In the genomic region with DNA sequence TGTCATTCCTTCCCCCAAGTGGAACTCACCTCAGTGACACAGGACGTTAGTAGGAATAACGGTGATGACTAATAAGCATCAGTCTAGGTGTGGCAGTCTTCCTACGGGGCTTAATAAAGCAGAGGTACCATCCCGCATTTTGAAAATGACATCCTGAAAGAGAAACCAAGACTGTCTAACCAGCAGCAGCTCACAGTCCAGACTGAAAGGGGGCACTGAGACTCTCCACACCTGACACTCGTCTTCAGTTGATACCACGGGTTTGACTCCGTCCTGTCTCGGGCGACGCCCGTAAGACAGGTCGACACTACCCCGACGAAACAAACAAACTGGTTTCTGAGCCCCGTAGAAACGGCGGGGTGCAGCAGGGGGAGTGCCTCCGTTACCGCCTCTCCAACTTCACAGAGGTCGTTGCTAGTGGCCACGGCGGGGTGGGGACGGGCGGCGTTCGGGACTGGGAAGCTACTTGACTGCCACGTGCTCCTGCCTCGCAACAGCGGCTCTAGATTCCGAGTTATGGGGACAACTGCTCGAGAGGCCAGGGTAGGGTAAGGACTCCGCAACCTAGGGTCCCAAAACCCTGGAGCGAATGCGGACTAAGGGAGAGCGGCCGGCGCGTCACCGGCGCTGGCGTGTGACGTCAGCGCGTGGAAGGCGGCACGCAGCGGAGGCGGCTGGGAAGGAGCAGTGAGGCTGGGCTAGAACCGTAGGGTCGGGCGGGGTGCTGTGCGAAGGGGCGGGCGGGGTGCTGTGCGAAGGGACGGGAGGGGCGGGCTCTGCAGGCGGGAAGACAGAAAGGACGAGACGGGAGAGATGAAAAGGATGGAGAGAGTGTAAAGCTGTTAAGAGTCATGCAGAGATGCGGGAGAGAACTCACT, we compare ENCODE assay signal across 8 cellular contexts. TPM values are rescaled to one million over a fixed set of nuclear protein-coding genes. Genes with fewer than 3 reads are reported as not detected.
DNase-seq lines count a peak whose midpoint lies in the region; ATAC-seq, FAIRE-seq and TF ChIP-seq lines count a peak whose summit lies in the region.

A gene with protein sequence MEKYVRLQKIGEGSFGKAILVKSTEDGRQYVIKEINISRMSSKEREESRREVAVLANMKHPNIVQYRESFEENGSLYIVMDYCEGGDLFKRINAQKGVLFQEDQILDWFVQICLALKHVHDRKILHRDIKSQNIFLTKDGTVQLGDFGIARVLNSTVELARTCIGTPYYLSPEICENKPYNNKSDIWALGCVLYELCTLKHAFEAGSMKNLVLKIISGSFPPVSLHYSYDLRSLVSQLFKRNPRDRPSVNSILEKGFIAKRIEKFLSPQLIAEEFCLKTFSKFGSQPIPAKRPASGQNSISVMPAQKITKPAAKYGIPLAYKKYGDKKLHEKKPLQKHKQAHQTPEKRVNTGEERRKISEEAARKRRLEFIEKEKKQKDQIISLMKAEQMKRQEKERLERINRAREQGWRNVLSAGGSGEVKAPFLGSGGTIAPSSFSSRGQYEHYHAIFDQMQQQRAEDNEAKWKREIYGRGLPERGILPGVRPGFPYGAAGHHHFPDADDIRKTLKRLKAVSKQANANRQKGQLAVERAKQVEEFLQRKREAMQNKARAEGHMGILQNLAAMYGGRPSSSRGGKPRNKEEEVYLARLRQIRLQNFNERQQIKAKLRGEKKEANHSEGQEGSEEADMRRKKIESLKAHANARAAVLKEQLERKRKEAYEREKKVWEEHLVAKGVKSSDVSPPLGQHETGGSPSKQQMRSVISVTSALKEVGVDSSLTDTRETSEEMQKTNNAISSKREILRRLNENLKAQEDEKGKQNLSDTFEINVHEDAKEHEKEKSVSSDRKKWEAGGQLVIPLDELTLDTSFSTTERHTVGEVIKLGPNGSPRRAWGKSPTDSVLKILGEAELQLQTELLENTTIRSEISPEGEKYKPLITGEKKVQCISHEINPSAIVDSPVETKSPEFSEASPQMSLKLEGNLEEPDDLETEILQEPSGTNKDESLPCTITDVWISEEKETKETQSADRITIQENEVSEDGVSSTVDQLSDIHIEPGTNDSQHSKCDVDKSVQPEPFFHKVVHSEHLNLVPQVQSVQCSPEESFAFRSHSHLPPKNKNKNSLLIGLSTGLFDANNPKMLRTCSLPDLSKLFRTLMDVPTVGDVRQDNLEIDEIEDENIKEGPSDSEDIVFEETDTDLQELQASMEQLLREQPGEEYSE (N-terminal part only) (minus strand): TSS at position 593 of the 878 bp plus-strand sequence. CDS start 9,953 bp downstream, outside the sequence.

- H3K4me1 ChIP-seq in ascending aorta (peaks cover 0 to 9% of the 10 kb centered on the region in 2 donors), hepatocyte (ENCODE audit: insufficient read depth) (no peaks in the 10 kb centered on the region)

- H3K36me3 Mint-ChIP-seq in T-helper 2 cell treated with Interferon-gamma antibody and Interleukin-4, amounts not matched to agents 5 μg/mL and 100 μg/mL, for 36 hours (ENCODE audit: low read depth): peaks cover 6% of the 10 kb centered on the region

- H3K9me3 ChIP-seq in ascending aorta (no peaks in the 10 kb centered on the region), hepatocyte (ENCODE audit: low read depth) (no peaks in the 10 kb centered on the region)

- peak within 1 kb of the TSS; percentile 88 for H3K4me2 ChIP-seq in hepatocyte

- H2AFZ ChIP-seq in hepatocyte: peak within 1 kb of the TSS; percentile 80

- intact Hi-C loops in ascending aorta (cut with DNase I): loop anchor here (1.0 to 5.0 kb wide), 4 partner anchors 8 to 415 kb away; a partner anchor contains a TSS

- WGBS in hepatocyte (ENCODE audit: low lambda C conversion rate, missing lambda C conversion rate): 1% methylated on average over 44 of the region's 61 CpGs

- peak within 1 kb of the TSS; percentile 98 for H3K27ac Mint-ChIP-seq in T-helper 2 cell treated with Interferon-gamma antibody and Interleukin-4, amounts not matched to agents 5 μg/mL and 100 μg/mL, for 36 hours

- H3K9me2 ChIP-seq in hepatocyte (replicated peaks; ENCODE audit: insufficient read depth): no peaks in the 10 kb centered on the region

- peak within 1 kb of the TSS; percentile 74 to 88 for H3K4me3 ChIP-seq in ascending aorta
- peak within 1 kb of the TSS; percentile 61 for H3K4me3 ChIP-seq in hepatocyte

- H3K79me2 ChIP-seq in hepatocyte: peaks cover 35% of the 10 kb centered on the region

- H3K27me3 ChIP-seq in ascending aorta (no peaks in the 10 kb centered on the region), hepatocyte (no peaks in the 10 kb centered on the region)

- H3K27ac ChIP-seq in ascending aorta (peak within 1 kb of the TSS; percentile 90 to 97), hepatocyte (peak within 1 kb of the TSS; percentile 97)

- peaks cover 40% of the 10 kb centered on the region for H3K4me1 Mint-ChIP-seq in T-helper 2 cell treated with Interferon-gamma antibody and Interleukin-4, amounts not matched to agents 5 μg/mL and 100 μg/mL, for 36 hours (ENCODE audit: low read depth)

- no peaks in the 10 kb centered on the region for H3K9me3 Mint-ChIP-seq in T-helper 2 cell treated with Interferon-gamma antibody and Interleukin-4, amounts not matched to agents 5 μg/mL and 100 μg/mL, for 36 hours

- peak; percentile 71 for DNase-seq in GM18507 (ENCODE audit: extremely low spot score, insufficient read length, low read depth)
- peak; percentile 67 for DNase-seq in NCI-H2029 (lab: John Stamatoyannopoulos, UW)
- DNase-seq in T-helper 2 cell treated with Interferon-gamma antibody and Interleukin-4, amounts not matched to agents 5 μg/mL and 100 μg/mL, for 36 hours (ENCODE audit: low spot score): peak; percentile 85
- DNase-seq in ascending aorta (ENCODE audit: low spot score in 2 of 2): peak; percentile 18 to 92
- peak; percentile 94 for DNase-seq in hepatocyte (ENCODE audit: low spot score)
- peak; percentile 94 for DNase-seq in retina
- no peak for DNase-seq in cortex of kidney (lab: John Stamatoyannopoulos, UW)

- FAIRE-seq in GM18507 (lab: Jason Lieb, UNC): peak; percentile 94

- H3K36me3 ChIP-seq in ascending aorta (no peaks in the 10 kb centered on the region), hepatocyte (replicated peaks; ENCODE audit: insufficient read depth, low read depth) (no peaks in the 10 kb centered on the region)

- peak within 1 kb of the TSS; percentile 95 for H3K4me3 Mint-ChIP-seq in T-helper 2 cell treated with Interferon-gamma antibody and Interleukin-4, amounts not matched to agents 5 μg/mL and 100 μg/mL, for 36 hours

- peak; percentile 92 for ATAC-seq in HG02973 (IDR thresholded peaks at IDR 0.05; ENCODE audit: unreplicated experiment)

- no peaks in the 10 kb centered on the region for H3K27me3 Mint-ChIP-seq in T-helper 2 cell treated with Interferon-gamma antibody and Interleukin-4, amounts not matched to agents 5 μg/mL and 100 μg/mL, for 36 hours (ENCODE audit: low read depth)

- no peaks in the 10 kb centered on the region for H4K20me1 ChIP-seq in hepatocyte (ENCODE audit: insufficient read depth, poor library complexity, severe bottlenecking)

- TF ChIP-seq CTCF in ascending aorta (IDR thresholded peaks at IDR 0.05): no peak
- no peak for TF ChIP-seq CTCF in hepatocyte (IDR thresholded peaks at IDR 0.05; ENCODE audit: poor library complexity)

RNA-seq across cellular contexts. Expression of the gene that starts here (rescaled TPM):
- total RNA-seq in ascending aorta (11.0 TPM), hepatocyte (7.8 and 8.1 TPM in 2 replicates)
- polyA plus RNA-seq in hepatocyte: 10.4 and 10.7 TPM in 2 replicates
